21 cellular contexts compared by ENCODE assay signal in the genomic region with DNA sequence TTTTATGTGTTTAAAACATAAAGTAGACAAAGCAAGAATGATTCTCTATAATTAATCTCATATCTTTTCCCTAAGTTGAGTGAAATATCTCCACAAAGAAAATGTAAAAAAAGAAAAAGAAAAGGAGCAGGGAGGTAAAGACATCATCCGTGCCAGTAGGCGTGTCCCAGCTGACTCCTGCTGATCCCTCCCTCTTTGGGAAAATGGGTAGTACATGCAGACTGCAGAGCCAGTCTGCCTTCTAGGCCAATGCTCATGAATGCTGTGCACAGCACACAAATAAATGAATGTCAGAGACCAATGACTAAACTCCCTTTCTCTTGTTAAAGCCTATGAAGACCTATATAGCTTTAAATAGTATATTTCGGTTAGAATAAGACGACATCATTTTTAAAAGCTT.
DNase-seq lines count a peak whose midpoint lies in the region; ATAC-seq and TF ChIP-seq lines count a peak whose summit lies in the region.
"Had no signal": no experiment of that assay in that cellular context is flagged by ENCODE, and none has a peak within 500 bp of the region (broad histone marks: within the 10 kb centered on the region; RNA-seq: fewer than 3 reads in every experiment).

No MANE protein-coding gene starts in this region.

- ATAC-seq in IMR-90 (ENCODE audit: low read depth) (0 out of 2 replicates have a peak, but pooled peaks have one; percentile 44), GM19324 (IDR thresholded peaks at IDR 0.05; ENCODE audit: low FRiP score, unreplicated experiment) (no peak)
- ATAC-seq in naive thymus-derived CD4-positive, alpha-beta T cell: no peak
- ATAC-seq: effector memory CD8-positive, alpha-beta T cell; HCT116; stimulated activated naive CD8-positive, alpha-beta T cell treated with anti-CD3 and anti-CD28 coated beads, Interleukin-15, Interleukin-2, amounts not matched to agents 100 U/mL and 50 U/mL, for 24 hours had no signal

- CTCF ChIA-PET in IMR-90 (lab: Yijun Ruan, JAX): interaction anchor here (1.0 kb wide), 1 partner anchor 58 kb away, joined by 3 read pairs; no protein-coding TSS in a partner anchor
- CTCF ChIA-PET in naive thymus-derived CD4-positive, alpha-beta T cell (lab: Charles Lee): interaction anchor here (0.6 kb wide), 1 partner anchor 300 kb away, joined by 3 read pairs; no protein-coding TSS in a partner anchor

- H3K4me1 ChIP-seq in IMR-90 (ENCODE audit: control insufficient read depth, insufficient read depth, low read length): no peaks in the 10 kb centered on the region
- no peaks in the 10 kb centered on the region for H3K4me1 ChIP-seq in neural progenitor cell
- H3K4me1 ChIP-seq in naive thymus-derived CD4-positive, alpha-beta T cell (ENCODE audit: control insufficient read depth in 2 of 2, insufficient read depth in 2 of 2, low read length in 2 of 2): no peaks in the 10 kb centered on the region

- TF ChIP-seq POLR2A in IMR-90 (IDR thresholded peaks at IDR 0.05; ENCODE audit: low read depth, low read length): no peak

- H2BK120ac ChIP-seq in IMR-90 (ENCODE audit: low read depth, low read length): no peak overlapping the region

- intact Hi-C loops in IMR-90 (cut with micrococcal nuclease): no loop called here
- intact Hi-C loops in naive thymus-derived CD4-positive, alpha-beta T cell (cut with micrococcal nuclease): no loop called here

- TF ChIP-seq RAD21 in IMR-90 (IDR thresholded peaks at IDR 0.05; ENCODE audit: low read length): no peak

- no peak overlapping the region for H4K91ac ChIP-seq in IMR-90 (ENCODE audit: insufficient read depth, low read depth, low read length)

- no peak overlapping the region for H2BK20ac ChIP-seq in IMR-90 (ENCODE audit: low read depth, low read length)

- no peak overlapping the region for H3K4me2 ChIP-seq in IMR-90 (ENCODE audit: low read depth, low read length)
- no peak overlapping the region for H3K4me2 ChIP-seq in neural progenitor cell

- H3K9ac ChIP-seq in IMR-90 (ENCODE audit: low read depth, low read length): no peak overlapping the region
- no peak overlapping the region for H3K9ac ChIP-seq in neural progenitor cell

- H3K18ac ChIP-seq in IMR-90 (ENCODE audit: low read depth, low read length): no peak overlapping the region

- H3K27me3 ChIP-seq in IMR-90 (ENCODE audit: control insufficient read depth, insufficient read depth, low read length) (no peaks in the 10 kb centered on the region), neural progenitor cell (no peaks in the 10 kb centered on the region)
- no peaks in the 10 kb centered on the region for H3K27me3 ChIP-seq in naive thymus-derived CD4-positive, alpha-beta T cell (ENCODE audit: control insufficient read depth in 2 of 2, insufficient read depth in 2 of 2, low read length in 2 of 2)
- H3K27me3 ChIP-seq: neutrophil, upper lobe of left lung had no signal

- H4K8ac ChIP-seq in IMR-90 (ENCODE audit: low read depth in 2 of 2, low read length in 2 of 2): no peak overlapping the region

- H3K79me1 ChIP-seq in IMR-90 (ENCODE audit: low read depth in 1 of 2, low read length in 2 of 2): peaks cover 17 to 22% of the 10 kb centered on the region in 2 experiments; a peak in 3 of 4 replicates

- DNase-seq in AG08395 (ENCODE audit: low spot score) (peak; percentile 14), IMR-90 (no peak), epithelial cell of esophagus (ENCODE audit: low read depth) (peak; percentile 21), neural progenitor cell (ENCODE audit: low spot score) (peak; percentile 9), medulla oblongata (ENCODE audit: extremely low spot score) (no peak), Ammon's horn (ENCODE audit: low spot score) (no peak)
- DNase-seq in naive thymus-derived CD4-positive, alpha-beta T cell: no peak
- DNase-seq: activated CD4-positive, alpha-beta T cell treated with anti-CD3 and anti-CD28 coated beads for 4 hours; activated gamma-delta T cell treated with Interleukin-2 at 50 U/mL for 16 hours; amygdala; effector memory CD8-positive, alpha-beta T cell; hippocampal formation; kidney; NCI-H1092; NCI-H2107; NCI-H774; stimulated activated naive CD8-positive, alpha-beta T cell treated with anti-CD3 and anti-CD28 coated beads, Interleukin-15, Interleukin-2, amounts not matched to agents 100 U/mL and 50 U/mL, for 24 hours; upper lobe of left lung had no signal

- TF ChIP-seq CTCF in IMR-90 (conservative IDR thresholded peaks at IDR 0.05; ENCODE audit: low read depth, low read length): no peak
- no peak for TF ChIP-seq CTCF in epithelial cell of esophagus (IDR thresholded peaks at IDR 0.05; ENCODE audit: insufficient read depth, low read depth, low read length, missing control alignments)
- TF ChIP-seq CTCF in neural progenitor cell (IDR thresholded peaks at IDR 0.05): no peak

- no peak overlapping the region for H2AFZ ChIP-seq in IMR-90 (replicated peaks; ENCODE audit: low read length, poor library complexity)
- H2AFZ ChIP-seq in neural progenitor cell (replicated peaks): no peak overlapping the region

- no peak overlapping the region for H2AK5ac ChIP-seq in IMR-90 (ENCODE audit: low read depth, low read length)

- in situ Hi-C loops in IMR-90 (cut with MboI; ENCODE audit: low sequenced_read_pairs): no loop called here

- no peak overlapping the region for H3K27ac ChIP-seq in IMR-90 (ENCODE audit: insufficient read depth, low read length)
- H3K27ac ChIP-seq in neural progenitor cell: no peak overlapping the region
- H3K27ac ChIP-seq in naive thymus-derived CD4-positive, alpha-beta T cell (ENCODE audit: low read depth, low read length): no peak overlapping the region
- H3K27ac ChIP-seq: neutrophil had no signal

- no peak overlapping the region for H4K5ac ChIP-seq in IMR-90 (ENCODE audit: low read depth, low read length)

- H3K27me3 Mint-ChIP-seq in neural progenitor cell (ENCODE audit: insufficient read depth, low read depth): no peaks in the 10 kb centered on the region
- H3K27me3 Mint-ChIP-seq in naive thymus-derived CD4-positive, alpha-beta T cell: peaks cover 0 to 2% (median 0%) of the 10 kb centered on the region in 5 donors

- H3K4me1 Mint-ChIP-seq in neural progenitor cell: peaks cover 2% of the 10 kb centered on the region
- H3K4me1 Mint-ChIP-seq in naive thymus-derived CD4-positive, alpha-beta T cell: peaks cover 0 to 3% (median 0%) of the 10 kb centered on the region in 7 donors

- H4K20me1 ChIP-seq in IMR-90 (ENCODE audit: insufficient read depth, low read length) (no peaks in the 10 kb centered on the region), neural progenitor cell (ENCODE audit: low read depth) (peaks cover under 1% of the 10 kb centered on the region)

- no peak overlapping the region for H2BK5ac ChIP-seq in IMR-90 (ENCODE audit: low read depth, low read length, poor library complexity, severe bottlenecking)

- H3K4me3 Mint-ChIP-seq in neural progenitor cell: no peak overlapping the region
- H3K4me3 Mint-ChIP-seq in naive thymus-derived CD4-positive, alpha-beta T cell: no peak overlapping the region
- H3K4me3 Mint-ChIP-seq: effector memory CD8-positive, alpha-beta T cell had no signal

- no peak overlapping the region for H2AK9ac ChIP-seq in IMR-90 (replicated peaks; ENCODE audit: low read depth, low read length, poor library complexity)

- no TSS peak for BruUV-seq in IMR-90 (replicated peaks; lab: Mats Ljungman, UMichigan)

- POLR2A ChIA-PET in IMR-90 (lab: Charles Lee; ENCODE audit: unreplicated experiment): no interaction called here
- POLR2A ChIA-PET in naive thymus-derived CD4-positive, alpha-beta T cell (lab: Charles Lee): no interaction called here

- H3K9me3 ChIP-seq in IMR-90 (ENCODE audit: control insufficient read depth, insufficient read depth, low read length): no peaks in the 10 kb centered on the region
- H3K9me3 ChIP-seq in neural progenitor cell (ENCODE audit: low read depth): no peaks in the 10 kb centered on the region
- no peaks in the 10 kb centered on the region for H3K9me3 ChIP-seq in naive thymus-derived CD4-positive, alpha-beta T cell (ENCODE audit: control insufficient read depth in 2 of 3, low read length in 3 of 3)
- H3K9me3 ChIP-seq: neutrophil, upper lobe of left lung had no signal

- no peaks in the 10 kb centered on the region for H3K9me3 Mint-ChIP-seq in neural progenitor cell
- no peaks in the 10 kb centered on the region for H3K9me3 Mint-ChIP-seq in naive thymus-derived CD4-positive, alpha-beta T cell
- H3K9me3 Mint-ChIP-seq: effector memory CD8-positive, alpha-beta T cell had no signal

- H2BK15ac ChIP-seq in IMR-90 (ENCODE audit: low read depth, low read length): no peak overlapping the region

- H3K9me1 ChIP-seq in IMR-90 (ENCODE audit: insufficient read depth, low read length): peaks cover 3% of the 10 kb centered on the region; the same call in 1 of the 2 replicates

- dilution Hi-C loops in IMR-90 (cut with HindIII; ENCODE audit: low sequenced_read_pairs, unreplicated experiment): no loop called here

- no peak overlapping the region for H3K23ac ChIP-seq in IMR-90 (ENCODE audit: low read depth, low read length)

- H3K27ac Mint-ChIP-seq in neural progenitor cell: no peak overlapping the region
- H3K27ac Mint-ChIP-seq in naive thymus-derived CD4-positive, alpha-beta T cell: no peak overlapping the region
- H3K27ac Mint-ChIP-seq: effector memory CD8-positive, alpha-beta T cell had no signal

- H3K79me2 ChIP-seq in neural progenitor cell (ENCODE audit: low read depth): no peaks in the 10 kb centered on the region

- H3K56ac ChIP-seq in IMR-90 (ENCODE audit: extremely low read depth, insufficient read depth, low read length): no peak overlapping the region

- H3K14ac ChIP-seq in IMR-90 (replicated peaks; ENCODE audit: low read depth, low read length): no peak overlapping the region

- H3K36me3 ChIP-seq in IMR-90 (ENCODE audit: control insufficient read depth, insufficient read depth, low read length) (peaks cover 3% of the 10 kb centered on the region; the same call in 1 of the 2 replicates), neural progenitor cell (no peaks in the 10 kb centered on the region)
- no peaks in the 10 kb centered on the region for H3K36me3 ChIP-seq in naive thymus-derived CD4-positive, alpha-beta T cell (ENCODE audit: control insufficient read depth in 2 of 3, insufficient read depth in 3 of 3, low read length in 3 of 3)
- H3K36me3 ChIP-seq: neutrophil had no signal

- no peaks in the 10 kb centered on the region for H3K36me3 Mint-ChIP-seq in neural progenitor cell
- peaks cover 0 to 12% (median 0%) of the 10 kb centered on the region in 5 donors for H3K36me3 Mint-ChIP-seq in naive thymus-derived CD4-positive, alpha-beta T cell

- no CpG with 5 or more reads among the region's 4 CpGs for WGBS in IMR-90 (ENCODE audit: extremely low coverage in 2 of 2, insufficient read length in 1 of 2), 2 experiments

- H3K4ac ChIP-seq in IMR-90 (ENCODE audit: low read depth, low read length): no peak overlapping the region

- no peak overlapping the region for H3K4me3 ChIP-seq in IMR-90 (ENCODE audit: insufficient read depth, low read depth, low read length)
- H3K4me3 ChIP-seq in epithelial cell of esophagus (ENCODE audit: low read length): no peak overlapping the region
- no peak overlapping the region for H3K4me3 ChIP-seq in neural progenitor cell
- H3K4me3 ChIP-seq in naive thymus-derived CD4-positive, alpha-beta T cell (ENCODE audit: low read length): no peak overlapping the region
- H3K4me3 ChIP-seq: upper lobe of left lung had no signal

- H3F3A ChIP-seq in neural progenitor cell (ENCODE audit: low read depth): no peaks in the 10 kb centered on the region

TF ChIP-seq in IMR-90, 13 proteins besides CTCF, POLR2A, EP300 and RAD21 (continues in another document):
- no peak for TF ChIP-seq MXI1 (IDR thresholded peaks at IDR 0.05; ENCODE audit: borderline replicate concordance, low read depth, low read length)

Comparison
In these comparisons a context has a peak if more than half of its experiments do, and no peak if none do; other contexts are left out.
1. DNase-seq: peak in AG08395 (single experiment), epithelial cell of esophagus (single experiment) and neural progenitor cell (single experiment); none in IMR-90 (single experiment), medulla oblongata (single experiment), Ammon's horn (single experiment) and naive thymus-derived CD4-positive, alpha-beta T cell (0 of 9).